ENCODE assay signal across 14 cellular contexts in the genomic region with DNA sequence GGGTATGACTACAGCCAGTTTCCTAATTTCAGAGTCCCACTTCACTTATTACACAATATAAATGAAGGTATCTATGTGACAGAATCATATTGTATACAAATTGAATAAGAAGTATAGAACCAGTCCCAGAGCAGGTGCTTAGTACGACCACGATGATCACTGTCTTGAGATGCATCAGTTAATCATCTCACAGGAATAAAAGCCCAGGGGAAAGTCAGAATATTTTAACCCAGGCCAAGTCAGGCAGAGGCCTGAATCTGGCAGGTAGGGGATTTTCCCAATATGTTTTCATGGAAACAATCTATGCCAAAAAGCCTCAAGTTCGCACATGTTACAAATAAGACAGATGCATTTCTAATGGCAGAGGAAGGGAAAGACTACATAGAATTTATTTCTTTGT.
A peak's percentile ranks its signal among the peaks of the same experiment; 100 is the strongest.
DNase-seq lines count a peak whose midpoint lies in the region; ATAC-seq, FAIRE-seq and TF ChIP-seq lines count a peak whose summit lies in the region.
"Had no signal": no experiment of that assay in that cellular context is flagged by ENCODE, and none has a peak within 500 bp of the region (broad histone marks: within the 10 kb centered on the region; RNA-seq: fewer than 3 reads in every experiment).

No MANE protein-coding gene starts in this region.

- no peak overlapping the region for H3K27ac ChIP-seq in naive thymus-derived CD4-positive, alpha-beta T cell (ENCODE audit: low read depth, low read length)
- H3K27ac ChIP-seq in Karpas-422 (ENCODE audit: low read length), result no peak overlapping the region
- H3K27ac ChIP-seq: BLaER1 had no signal

- no peaks in the 10 kb centered on the region for H3K9me2 ChIP-seq in Karpas-422 (replicated peaks; ENCODE audit: insufficient read depth, low read length)

- intact Hi-C loops in activated naive CD4-positive, alpha-beta T cell treated with anti-CD3 and anti-CD28 coated beads for 36 hours (cut with micrococcal nuclease), result loop anchor here (2.0 to 10.0 kb wide), 4 partner anchors 35 to 751 kb away; no protein-coding TSS in a partner anchor
- intact Hi-C loops in naive thymus-derived CD4-positive, alpha-beta T cell (cut with micrococcal nuclease), result no loop called here

- peak overlapping the region; percentile 70 for H3K27ac Mint-ChIP-seq in activated naive CD4-positive, alpha-beta T cell treated with anti-CD3 and anti-CD28 coated beads for 36 hours
- peak overlapping the region in 6 of 9 donors; percentile 13 to 85 (median 70) for H3K27ac Mint-ChIP-seq in naive thymus-derived CD4-positive, alpha-beta T cell

- ATAC-seq in HG02981 (IDR thresholded peaks at IDR 0.05; ENCODE audit: unreplicated experiment), result peak; percentile 50
- no peak for ATAC-seq in naive thymus-derived CD4-positive, alpha-beta T cell
- ATAC-seq: HCT116 had no signal

- H3K27me3 ChIP-seq in bronchial epithelial cell (ENCODE audit: control insufficient read depth, insufficient read depth, low read length) (no peaks in the 10 kb centered on the region), Karpas-422 (ENCODE audit: low read length) (no peaks in the 10 kb centered on the region; the same call in 1 of the 2 replicates)
- no peaks in the 10 kb centered on the region for H3K27me3 ChIP-seq in naive thymus-derived CD4-positive, alpha-beta T cell (ENCODE audit: control insufficient read depth in 2 of 2, insufficient read depth in 2 of 2, low read length in 2 of 2)
- H3K27me3 ChIP-seq: BLaER1 had no signal

- H3K4me3 Mint-ChIP-seq in activated naive CD4-positive, alpha-beta T cell treated with anti-CD3 and anti-CD28 coated beads for 36 hours, result no peak overlapping the region
- H3K4me3 Mint-ChIP-seq in naive thymus-derived CD4-positive, alpha-beta T cell, result peak overlapping the region in 4 of 10 donors; percentile 19 to 71 (median 55)

- no peak for TF ChIP-seq POLR2A in H54 (IDR thresholded peaks at IDR 0.05; ENCODE audit: low read depth, low read length)

- H3K4me1 Mint-ChIP-seq in activated naive CD4-positive, alpha-beta T cell treated with anti-CD3 and anti-CD28 coated beads for 36 hours (ENCODE audit: low read depth), result peaks cover 40% of the 10 kb centered on the region
- H3K4me1 Mint-ChIP-seq in naive thymus-derived CD4-positive, alpha-beta T cell, result peaks cover 14 to 45% (median 35%) of the 10 kb centered on the region in 7 donors

- no peak for DNase-seq in activated naive CD4-positive, alpha-beta T cell treated with anti-CD3 and anti-CD28 coated beads for 36 hours
- DNase-seq in activated naive CD4-positive, alpha-beta T cell treated with Interleukin-2 at 50 U/mL for 16 hours, result no peak
- DNase-seq in bronchial epithelial cell (ENCODE audit: low read depth) (peak; percentile 15), Karpas-422 (no peak), H54 (ENCODE audit: insufficient read length, low spot score) (no peak)
- DNase-seq in naive thymus-derived CD4-positive, alpha-beta T cell, result no peak
- DNase-seq: 8988T, AML-193, DMS53, GF-D8 had no signal

- CTCF ChIA-PET in activated naive CD4-positive, alpha-beta T cell treated with anti-CD3 and anti-CD28 coated beads for 36 hours (lab: Charles Lee), result no interaction called here
- CTCF ChIA-PET in naive thymus-derived CD4-positive, alpha-beta T cell (lab: Charles Lee), result no interaction called here

- H3K9me3 Mint-ChIP-seq in activated naive CD4-positive, alpha-beta T cell treated with anti-CD3 and anti-CD28 coated beads for 36 hours, result no peaks in the 10 kb centered on the region
- H3K9me3 Mint-ChIP-seq in naive thymus-derived CD4-positive, alpha-beta T cell, result peaks cover 4 to 20% (median 9%) of the 10 kb centered on the region in 11 donors

- no peak overlapping the region for H2AFZ ChIP-seq in Karpas-422 (ENCODE audit: low read length)

- H3K36me3 ChIP-seq in bronchial epithelial cell (ENCODE audit: control insufficient read depth, insufficient read depth, low read length) (no peaks in the 10 kb centered on the region), Karpas-422 (ENCODE audit: insufficient read depth, low read length) (no peaks in the 10 kb centered on the region)
- no peaks in the 10 kb centered on the region for H3K36me3 ChIP-seq in naive thymus-derived CD4-positive, alpha-beta T cell (ENCODE audit: control insufficient read depth in 2 of 3, insufficient read depth in 3 of 3, low read length in 3 of 3)
- H3K36me3 ChIP-seq: BLaER1 had no signal

- H3K27me3 Mint-ChIP-seq in activated naive CD4-positive, alpha-beta T cell treated with anti-CD3 and anti-CD28 coated beads for 36 hours (ENCODE audit: low read depth), result no peaks in the 10 kb centered on the region
- H3K27me3 Mint-ChIP-seq in naive thymus-derived CD4-positive, alpha-beta T cell, result peaks cover 0 to 3% (median 0%) of the 10 kb centered on the region in 5 donors

- H3K79me2 ChIP-seq in Karpas-422 (ENCODE audit: low read length), result no peaks in the 10 kb centered on the region

- no peak for FAIRE-seq in bronchial epithelial cell (lab: Jason Lieb, UNC)
- no peak for FAIRE-seq in H54 (lab: Jason Lieb, UNC)
- FAIRE-seq: GM18507 had no signal

- peaks cover 3 to 9% of the 10 kb centered on the region in 2 donors for H3K4me1 ChIP-seq in naive thymus-derived CD4-positive, alpha-beta T cell (ENCODE audit: control insufficient read depth in 2 of 2, insufficient read depth in 2 of 2, low read length in 2 of 2)
- H3K4me1 ChIP-seq in Karpas-422 (ENCODE audit: low read length), result no peaks in the 10 kb centered on the region
- H3K4me1 ChIP-seq: BLaER1 had no signal

- H4K20me1 ChIP-seq in Karpas-422 (ENCODE audit: insufficient read depth, low read depth, low read length), result no peaks in the 10 kb centered on the region
- H4K20me1 ChIP-seq: BLaER1 had no signal

- H3K9ac ChIP-seq in Karpas-422 (ENCODE audit: low read length), result no peak overlapping the region
- H3K9ac ChIP-seq: BLaER1 had no signal

- H3K4me3 ChIP-seq in bronchial epithelial cell (ENCODE audit: low read depth, low read length) (no peak overlapping the region), Karpas-422 (ENCODE audit: low read length) (no peak overlapping the region)
- no peak overlapping the region for H3K4me3 ChIP-seq in naive thymus-derived CD4-positive, alpha-beta T cell (ENCODE audit: low read length)
- H3K4me3 ChIP-seq: BLaER1 had no signal

- POLR2A ChIA-PET in naive thymus-derived CD4-positive, alpha-beta T cell (lab: Charles Lee), result no interaction called here

- H3K4me2 ChIP-seq in Karpas-422 (ENCODE audit: low read depth, low read length, poor library complexity, severe bottlenecking), result no peak overlapping the region
- H3K4me2 ChIP-seq: BLaER1 had no signal

- no peaks in the 10 kb centered on the region for H3K36me3 Mint-ChIP-seq in activated naive CD4-positive, alpha-beta T cell treated with anti-CD3 and anti-CD28 coated beads for 36 hours (ENCODE audit: low read depth)
- H3K36me3 Mint-ChIP-seq in naive thymus-derived CD4-positive, alpha-beta T cell, result peaks cover 4 to 12% (median 10%) of the 10 kb centered on the region in 5 donors

- no peak for TF ChIP-seq CTCF in bronchial epithelial cell (IDR thresholded peaks at IDR 0.05; ENCODE audit: insufficient read depth, low read length, severe bottlenecking)

- no peaks in the 10 kb centered on the region for H3K9me3 ChIP-seq in naive thymus-derived CD4-positive, alpha-beta T cell (ENCODE audit: control insufficient read depth in 2 of 3, low read length in 3 of 3)
- peaks cover 19% of the 10 kb centered on the region for H3K9me3 ChIP-seq in Karpas-422 (ENCODE audit: low read length)
- H3K9me3 ChIP-seq: BLaER1 had no signal
